ENCODE assay signal across 1 cellular context in genomic region chr5:177233206-177233605, GRCh38.
A peak's percentile ranks its signal among the peaks of the same experiment; 100 is the strongest.
TF ChIP-seq lines count a peak whose summit lies in the region.

No MANE protein-coding gene starts in this region.

TF ChIP-seq in HEK293, 187 proteins besides CTCF, POLR2A, EP300 and RAD21 (continued from another document):
- TF ChIP-seq ZNF362 (tag by site-specific recombination; IDR thresholded peaks at IDR 0.05), result peak; percentile 92
- TF ChIP-seq PRDM4 (tag by site-specific recombination; IDR thresholded peaks at IDR 0.05), result no peak
- no peak for TF ChIP-seq ZNF280D (tag by site-specific recombination; IDR thresholded peaks at IDR 0.05)
- no peak for TF ChIP-seq ZNF404 (tag by site-specific recombination; IDR thresholded peaks at IDR 0.05)
- TF ChIP-seq ZNF292 (tag by site-specific recombination; IDR thresholded peaks at IDR 0.05; ENCODE audit: borderline replicate concordance, low read depth), result no peak
- TF ChIP-seq ZNF580 (tag by site-specific recombination; IDR thresholded peaks at IDR 0.05), result no peak
- TF ChIP-seq ZNF837 (tag by site-specific recombination; IDR thresholded peaks at IDR 0.05), result no peak
